ENCODE assay signal across 9 cellular contexts in the genomic region with DNA sequence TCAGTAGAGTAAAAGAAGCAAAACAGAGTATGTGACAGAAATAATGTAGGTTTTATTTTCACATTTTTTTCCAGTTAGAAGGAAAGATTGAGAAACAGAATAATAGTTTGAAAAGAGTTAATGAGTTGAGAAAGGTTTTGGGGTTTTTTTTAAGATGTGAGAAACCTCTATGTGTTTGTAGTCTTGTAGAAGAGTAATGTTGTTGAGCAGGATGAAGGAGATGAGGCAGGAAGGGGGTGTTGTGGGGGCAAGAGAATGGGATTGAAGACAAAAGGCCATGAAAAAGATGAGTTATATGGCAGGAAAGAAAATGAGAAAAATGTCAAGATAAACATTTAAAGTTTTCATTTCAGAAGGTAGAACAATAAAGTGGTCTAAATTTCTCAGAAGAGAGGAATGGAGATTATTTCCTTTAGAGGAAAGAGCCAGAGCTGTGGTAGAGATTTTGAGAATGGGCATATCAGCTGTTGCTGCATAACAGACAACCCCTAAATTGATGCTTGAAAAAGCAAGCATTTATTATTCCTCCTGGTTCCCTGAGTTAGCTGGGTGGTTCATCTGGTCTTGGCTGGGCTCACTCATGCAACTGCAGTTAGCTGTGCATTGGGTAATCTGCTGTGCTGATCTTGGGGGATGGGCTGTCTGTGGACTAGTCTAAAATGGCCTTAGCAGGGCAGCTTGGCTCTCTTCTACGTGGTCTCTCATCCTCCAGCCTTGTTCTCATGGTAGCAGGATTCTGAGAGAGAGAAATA. TPM values are rescaled to one million over a fixed set of nuclear protein-coding genes. Genes with fewer than 3 reads are reported as not detected.
DNase-seq lines count a peak whose midpoint lies in the region; ATAC-seq and TF ChIP-seq lines count a peak whose summit lies in the region.
"Had no signal": no experiment of that assay in that cellular context is flagged by ENCODE, and none has a peak within 500 bp of the region (broad histone marks: within the 10 kb centered on the region; RNA-seq: fewer than 3 reads in every experiment).

No MANE protein-coding gene starts in this region.

- H3K36me3 Mint-ChIP-seq in activated CD8-positive, alpha-beta memory T cell treated with anti-CD3 and anti-CD28 coated beads, Interleukin-2, amount 10 ng/mL, durations not matched to agents 7 days and 5 days: peaks cover 11% of the 10 kb centered on the region
- H3K36me3 Mint-ChIP-seq in T-helper 2 cell treated with Interferon-gamma antibody and Interleukin-4, amounts not matched to agents 5 μg/mL and 100 μg/mL, for 36 hours (ENCODE audit: low read depth): peaks cover 16% of the 10 kb centered on the region

- H3K4me1 ChIP-seq in esophagus squamous epithelium: peaks cover 0 to 3% (median 0%) of the 10 kb centered on the region in 3 donors

- ATAC-seq in activated CD8-positive, alpha-beta memory T cell treated with anti-CD3 and anti-CD28 coated beads, Interleukin-2, amount 10 ng/mL, durations not matched to agents 7 days and 5 days: peak; percentile 31
- ATAC-seq in stimulated activated naive CD8-positive, alpha-beta T cell treated with anti-CD3 and anti-CD28 coated beads, Interleukin-15, amount 100 ng/mL, for 72 hours: peak; percentile 10

- DNase-seq in activated CD8-positive, alpha-beta memory T cell treated with anti-CD3 and anti-CD28 coated beads, Interleukin-2, amount 10 ng/mL, durations not matched to agents 7 days and 5 days: peak; percentile 44
- no peak for DNase-seq in activated CD8-positive, alpha-beta memory T cell treated with anti-CD3 and anti-CD28 coated beads, Interleukin-2, amount 50 U/mL, for 4 hours
- DNase-seq in T-helper 2 cell treated with Interferon-gamma antibody and Interleukin-4, amounts not matched to agents 5 μg/mL and 100 μg/mL, for 36 hours (ENCODE audit: low spot score): no peak
- DNase-seq in fibroblast of peridontal ligament (ENCODE audit: extremely low read depth) (peak; percentile 34), SHP77 treated with DMSO at 0.1 percent for 48 hours (lab: John Stamatoyannopoulos, UW) (no peak), LoVo (ENCODE audit: low spot score) (no peak), esophagus squamous epithelium (lab: John Stamatoyannopoulos, UW) (no peak)
- DNase-seq in stimulated activated naive CD8-positive, alpha-beta T cell treated with anti-CD3 and anti-CD28 coated beads, Interleukin-15, amount 100 ng/mL, for 72 hours: no peak
- DNase-seq: activated CD8-positive, alpha-beta memory T cell treated with anti-CD3 and anti-CD28 coated beads for 24 hours had no signal

- no peak overlapping the region for H3K4me3 ChIP-seq in esophagus squamous epithelium

- CTCF ChIA-PET in activated CD8-positive, alpha-beta memory T cell treated with anti-CD3 and anti-CD28 coated beads, Interleukin-2, amount 10 ng/mL, durations not matched to agents 7 days and 5 days (lab: Charles Lee): interaction anchor here (0.7 to 2.2 kb wide), 6 partner anchors 8 to 242 kb away, joined by 3 to 10 read pairs (median 4); no protein-coding TSS in a partner anchor

- H3K9me3 ChIP-seq in esophagus squamous epithelium: no peaks in the 10 kb centered on the region

- TF ChIP-seq POLR2A in esophagus squamous epithelium (IDR thresholded peaks at IDR 0.05): no peak

- intact Hi-C loops in esophagus squamous epithelium (cut with DNase I): loop anchor here (5.0 kb wide), 1 partner anchor 240 kb away; no protein-coding TSS in a partner anchor

- 80% methylated on average over 1 of the region's 1 CpG; no CpG with 5 or more reads in 1 of the 2 donors for WGBS in esophagus squamous epithelium, 2 donors

- H3K27me3 Mint-ChIP-seq in activated CD8-positive, alpha-beta memory T cell treated with anti-CD3 and anti-CD28 coated beads, Interleukin-2, amount 10 ng/mL, durations not matched to agents 7 days and 5 days: no peaks in the 10 kb centered on the region
- H3K27me3 Mint-ChIP-seq in T-helper 2 cell treated with Interferon-gamma antibody and Interleukin-4, amounts not matched to agents 5 μg/mL and 100 μg/mL, for 36 hours (ENCODE audit: low read depth): no peaks in the 10 kb centered on the region
- H3K27me3 Mint-ChIP-seq in stimulated activated naive CD8-positive, alpha-beta T cell treated with anti-CD3 and anti-CD28 coated beads, Interleukin-15, amount 100 ng/mL, for 72 hours: no peaks in the 10 kb centered on the region

- no peak overlapping the region for H3K27ac Mint-ChIP-seq in activated CD8-positive, alpha-beta memory T cell treated with anti-CD3 and anti-CD28 coated beads, Interleukin-2, amount 10 ng/mL, durations not matched to agents 7 days and 5 days
- H3K27ac Mint-ChIP-seq in T-helper 2 cell treated with Interferon-gamma antibody and Interleukin-4, amounts not matched to agents 5 μg/mL and 100 μg/mL, for 36 hours: no peak overlapping the region
- H3K27ac Mint-ChIP-seq in stimulated activated naive CD8-positive, alpha-beta T cell treated with anti-CD3 and anti-CD28 coated beads, Interleukin-15, amount 100 ng/mL, for 72 hours: no peak overlapping the region

- H3K36me3 ChIP-seq in esophagus squamous epithelium: peaks cover 0 to 10% (median 0%) of the 10 kb centered on the region in 3 donors

- no peaks in the 10 kb centered on the region for H3K9me3 Mint-ChIP-seq in activated CD8-positive, alpha-beta memory T cell treated with anti-CD3 and anti-CD28 coated beads, Interleukin-2, amount 10 ng/mL, durations not matched to agents 7 days and 5 days (ENCODE audit: low read depth)
- no peaks in the 10 kb centered on the region for H3K9me3 Mint-ChIP-seq in T-helper 2 cell treated with Interferon-gamma antibody and Interleukin-4, amounts not matched to agents 5 μg/mL and 100 μg/mL, for 36 hours
- no peaks in the 10 kb centered on the region for H3K9me3 Mint-ChIP-seq in stimulated activated naive CD8-positive, alpha-beta T cell treated with anti-CD3 and anti-CD28 coated beads, Interleukin-15, amount 100 ng/mL, for 72 hours

- no peaks in the 10 kb centered on the region for H3K27me3 ChIP-seq in esophagus squamous epithelium

- peaks cover 13% of the 10 kb centered on the region for H3K4me1 Mint-ChIP-seq in activated CD8-positive, alpha-beta memory T cell treated with anti-CD3 and anti-CD28 coated beads, Interleukin-2, amount 10 ng/mL, durations not matched to agents 7 days and 5 days
- H3K4me1 Mint-ChIP-seq in T-helper 2 cell treated with Interferon-gamma antibody and Interleukin-4, amounts not matched to agents 5 μg/mL and 100 μg/mL, for 36 hours (ENCODE audit: low read depth): peaks cover 10% of the 10 kb centered on the region
- H3K4me1 Mint-ChIP-seq in stimulated activated naive CD8-positive, alpha-beta T cell treated with anti-CD3 and anti-CD28 coated beads, Interleukin-15, amount 100 ng/mL, for 72 hours: peaks cover 6% of the 10 kb centered on the region

- TF ChIP-seq CTCF in esophagus squamous epithelium (IDR thresholded peaks at IDR 0.05): no peak

- no peak overlapping the region for H3K27ac ChIP-seq in esophagus squamous epithelium

- no peak overlapping the region for H3K4me3 Mint-ChIP-seq in activated CD8-positive, alpha-beta memory T cell treated with anti-CD3 and anti-CD28 coated beads, Interleukin-2, amount 10 ng/mL, durations not matched to agents 7 days and 5 days
- H3K4me3 Mint-ChIP-seq in T-helper 2 cell treated with Interferon-gamma antibody and Interleukin-4, amounts not matched to agents 5 μg/mL and 100 μg/mL, for 36 hours: peak overlapping the region; percentile 21
- H3K4me3 Mint-ChIP-seq in stimulated activated naive CD8-positive, alpha-beta T cell treated with anti-CD3 and anti-CD28 coated beads, Interleukin-15, amount 100 ng/mL, for 72 hours: no peak overlapping the region

RNA-seq across cellular contexts. Expression of gene PCGF5, which starts 27.1 kb away (rescaled TPM):
- total RNA-seq in activated CD8-positive, alpha-beta memory T cell treated with anti-CD3 and anti-CD28 coated beads, Interleukin-2, amount 10 ng/mL, durations not matched to agents 7 days and 5 days: 10 to 100 TPM; 41.7 to 45.7 TPM
- 10 to 100 TPM; 17.3 to 39.3 (median 23.4) TPM for total RNA-seq in esophagus squamous epithelium

Comparison
In these comparisons a context has a peak if more than half of its experiments do, and no peak if none do; other contexts are left out.
1. DNase-seq: peak in activated CD8-positive, alpha-beta memory T cell treated with anti-CD3 and anti-CD28 coated beads, Interleukin-2, amount 10 ng/mL, durations not matched to agents 7 days and 5 days (single experiment) and fibroblast of peridontal ligament (single experiment); none in activated CD8-positive, alpha-beta memory T cell treated with anti-CD3 and anti-CD28 coated beads, Interleukin-2, amount 50 U/mL, for 4 hours (single experiment), T-helper 2 cell treated with Interferon-gamma antibody and Interleukin-4, amounts not matched to agents 5 μg/mL and 100 μg/mL, for 36 hours (single experiment), stimulated activated naive CD8-positive, alpha-beta T cell treated with anti-CD3 and anti-CD28 coated beads, Interleukin-15, amount 100 ng/mL, for 72 hours (0 of 2), SHP77 treated with DMSO at 0.1 percent for 48 hours (single experiment), LoVo (single experiment) and esophagus squamous epithelium (single experiment).